ENCODE assay signal across 18 cellular contexts in the genomic region with DNA sequence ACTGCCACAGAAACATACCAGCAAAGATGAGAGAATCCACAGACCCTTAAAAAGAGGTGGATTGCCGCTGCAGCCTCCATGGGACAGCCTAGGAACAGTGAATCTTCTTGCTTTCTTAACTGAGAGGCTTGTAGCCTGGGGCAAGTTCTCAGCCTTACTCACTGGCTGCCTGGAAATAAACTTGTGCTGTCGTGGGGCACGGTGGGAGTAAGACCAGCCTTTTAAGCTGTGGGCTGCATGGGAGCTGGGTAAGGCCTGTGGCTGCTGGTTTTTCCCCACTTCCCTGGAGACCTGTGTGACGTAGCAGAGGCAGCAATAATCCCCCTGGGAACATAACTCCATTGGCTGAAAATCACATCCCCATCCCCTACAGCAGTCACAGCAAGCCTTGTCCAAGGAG. TPM values are rescaled to one million over a fixed set of nuclear protein-coding genes. Genes with fewer than 3 reads are reported as not detected.
"Had no signal": no experiment of that assay in that cellular context is flagged by ENCODE, and none has a peak within 500 bp of the region (broad histone marks: within the 10 kb centered on the region; RNA-seq: fewer than 3 reads in every experiment).

No MANE protein-coding gene starts in this region.

- H3K4me1 Mint-ChIP-seq: endodermal cell, mesothelial cell of epicardium had no signal

- H3K36me3 ChIP-seq: brain microvascular endothelial cell, lower lobe of right lung, tibial artery, uterus had no signal

- H3K27ac ChIP-seq: brain microvascular endothelial cell, lower lobe of right lung, tibial artery, uterus had no signal

- H3K9me3 ChIP-seq: lower lobe of right lung, tibial artery had no signal

- H3K4me1 ChIP-seq: lower lobe of right lung, tibial artery, uterus had no signal

- H3K4me3 ChIP-seq: lower lobe of right lung, skin epidermis, tibial artery, uterus had no signal

- H3K27me3 ChIP-seq: brain microvascular endothelial cell, tibial artery, uterus had no signal

- ATAC-seq: left cardiac atrium, lower lobe of right lung had no signal

- DNase-seq: activated CD4-positive, alpha-beta T cell treated with anti-CD3 and anti-CD28 coated beads, Interleukin-2, amount 50 U/mL, for 4 hours; activated CD4-positive, CD25-positive, alpha-beta regulatory T cell treated with anti-CD3 and anti-CD28 coated beads, Interleukin-2, amount 50 U/mL, for 72 hours; activated gamma-delta T cell; activated naive CD8-positive, alpha-beta T cell treated with anti-CD3 and anti-CD28 coated beads for 36 hours; activated T-cell treated with anti-CD3 and anti-CD28 coated beads, Interleukin-2, amount 50 U/mL, for 1 hour; brain microvascular endothelial cell; endodermal cell; left cardiac atrium; lower lobe of right lung; retina; stimulated activated CD4-positive, alpha-beta T cell treated with anti-CD3 and anti-CD28 coated beads, Interleukin-4, amount 100 ng/mL, for 4 hours; tibial artery; uterus had no signal

- H3K27ac Mint-ChIP-seq: endodermal cell, mesothelial cell of epicardium had no signal

- H3K4me3 Mint-ChIP-seq: activated naive CD8-positive, alpha-beta T cell treated with anti-CD3 and anti-CD28 coated beads for 36 hours; endodermal cell; mesothelial cell of epicardium had no signal

- H3K27me3 Mint-ChIP-seq: activated naive CD8-positive, alpha-beta T cell treated with anti-CD3 and anti-CD28 coated beads for 36 hours had no signal

RNA-seq across cellular contexts. Expression of a gene that starts 30.8 kb away (rescaled TPM):
- total RNA-seq: cerebellum, dermis microvascular lymphatic vessel endothelial cell, endodermal cell, mesothelial cell of epicardium, myocyte had no signal
